8 cellular contexts compared by ENCODE assay signal in the genomic region with DNA sequence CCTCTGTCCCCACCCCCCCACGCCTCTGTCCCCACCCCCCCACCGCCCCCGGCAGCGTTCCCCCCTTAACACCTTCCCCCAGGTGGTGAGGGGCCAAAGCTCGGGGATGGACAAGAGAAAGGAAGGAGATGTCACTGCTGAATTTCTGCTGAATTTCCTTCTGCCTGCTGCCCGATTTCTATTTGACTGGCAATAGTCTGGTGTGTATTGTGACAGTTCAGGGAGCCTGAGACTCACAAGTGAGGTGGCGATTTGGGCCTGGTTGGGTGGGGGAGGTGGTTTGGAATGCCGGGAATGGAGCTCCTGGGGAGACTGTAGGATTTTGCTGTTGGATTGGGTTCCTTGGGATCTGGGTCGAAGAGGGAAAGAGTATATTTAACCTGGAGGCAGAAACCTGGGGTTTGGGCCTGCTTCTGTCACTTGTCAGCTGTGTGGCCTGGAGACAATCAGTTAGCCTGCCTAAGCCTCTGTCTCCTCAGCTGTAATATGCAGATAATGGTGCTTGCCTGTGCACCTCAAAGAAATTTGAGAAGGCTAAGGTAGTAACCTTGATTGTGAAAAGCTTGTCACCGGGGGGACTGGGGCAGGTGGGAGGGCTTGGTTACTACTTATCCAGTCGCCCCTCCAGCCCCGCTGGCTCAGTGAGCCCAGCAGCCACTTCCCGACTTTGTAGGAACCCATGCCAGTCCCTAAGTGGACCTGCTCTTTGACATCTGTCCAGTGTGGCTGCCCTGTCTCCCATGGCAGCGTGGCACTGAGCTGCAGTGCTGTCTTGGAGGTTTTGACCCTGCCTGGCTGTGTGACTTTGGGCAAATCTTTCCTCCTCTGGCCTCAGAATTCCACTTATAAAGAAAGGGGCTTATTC. TPM values are rescaled to one million over a fixed set of nuclear protein-coding genes. Genes with fewer than 3 reads are reported as not detected.
DNase-seq lines count a peak whose midpoint lies in the region; ATAC-seq and TF ChIP-seq lines count a peak whose summit lies in the region.

No MANE protein-coding gene starts in this region.

- H3K4me3 ChIP-seq in mesodermal cell (ENCODE audit: extremely low read depth, insufficient read depth, low read length, poor library complexity, severe bottlenecking) (no peak overlapping the region), vagina (peak overlapping the region; percentile 31 to 43)

- H3K27me3 ChIP-seq in vagina = no peaks in the 10 kb centered on the region

- H3K36me3 ChIP-seq in mesodermal cell (ENCODE audit: control insufficient read depth, insufficient read depth, low read length) (peaks cover 4% of the 10 kb centered on the region), vagina (no peaks in the 10 kb centered on the region)

- peak overlapping the region; percentile 89 for H3K27ac ChIP-seq in cingulate gyrus (ENCODE audit: low read depth, low read length)
- peak overlapping the region; percentile 96 for H3K27ac ChIP-seq in mesodermal cell (ENCODE audit: low read depth, low read length, severe bottlenecking)
- H3K27ac ChIP-seq in vagina = peak overlapping the region; percentile 99

- ATAC-seq in GM18505 (IDR thresholded peaks at IDR 0.05; ENCODE audit: unreplicated experiment) = peak; percentile 7
- ATAC-seq in GM19324 (IDR thresholded peaks at IDR 0.05; ENCODE audit: low FRiP score, unreplicated experiment) = no peak

- TF ChIP-seq CTCF in vagina (IDR thresholded peaks at IDR 0.05) = no peak

- DNase-seq in NCI-H526 treated with DMSO at 0.1 percent for 48 hours (lab: John Stamatoyannopoulos, UW) (peak; percentile 86), vagina (ENCODE audit: extremely low spot score in 2 of 2) (no peak), ecto neural progenitor cell (ENCODE audit: low spot score) (no peak), amniotic stem cell (lab: John Stamatoyannopoulos, UW) (no peak)

- H3K4me1 ChIP-seq in mesodermal cell (ENCODE audit: control insufficient read depth, insufficient read depth, low read length, poor library complexity, severe bottlenecking) (peaks cover 49% of the 10 kb centered on the region), vagina (peaks cover 59% of the 10 kb centered on the region)

- WGBS in mesodermal cell (ENCODE audit: insufficient coverage in 2 of 2), 2 experiments = 23 to 28% methylated on average over 8 to 9 of the region's 14 CpGs

- TF ChIP-seq POLR2A in GM18505 (IDR thresholded peaks at IDR 0.05; ENCODE audit: borderline replicate concordance, extremely low read depth, insufficient read depth, insufficient read length) (no peak), vagina (IDR thresholded peaks at IDR 0.05) (no peak)

- intact Hi-C loops in vagina (cut with DNase I) = no loop called here

- H3K9me3 ChIP-seq in mesodermal cell (ENCODE audit: control insufficient read depth, low read length) (no peaks in the 10 kb centered on the region), vagina (no peaks in the 10 kb centered on the region)

RNA-seq across cellular contexts. Expression of gene LMNA, which starts 7.7 kb away (rescaled TPM):
- polyA plus RNA-seq in mesodermal cell (2013, experiment 1 of 2) = 193 TPM
- 171 TPM for polyA plus RNA-seq in mesodermal cell (2013, experiment 2 of 2)
- total RNA-seq in vagina = 436 TPM

RNA-seq across cellular contexts. Expression of gene MEX3A, which starts 24.6 kb away (rescaled TPM):
- polyA plus RNA-seq in mesodermal cell (2013, experiment 1 of 2) = 61.7 TPM
- polyA plus RNA-seq in mesodermal cell (2013, experiment 2 of 2) = 47.5 TPM
- 1.2 TPM for total RNA-seq in vagina

RNA-seq across cellular contexts. Expression of gene RAB25, which starts 45.9 kb away (rescaled TPM):
- polyA plus RNA-seq in mesodermal cell (2013, experiment 1 of 2) = 0.74 TPM
- 0.91 TPM for polyA plus RNA-seq in mesodermal cell (2013, experiment 2 of 2)
- total RNA-seq in vagina = 52.1 TPM

RNA-seq across cellular contexts. Expression of gene SEMA4A, which starts 46.5 kb away (rescaled TPM):
- 1.6 TPM for polyA plus RNA-seq in mesodermal cell (2013, experiment 1 of 2)
- 1.4 TPM for polyA plus RNA-seq in mesodermal cell (2013, experiment 2 of 2)
- total RNA-seq in vagina = 18.7 TPM

RNA-seq across cellular contexts. Expression of gene LAMTOR2, which starts 52.3 kb away (rescaled TPM):
- polyA plus RNA-seq in mesodermal cell (2013, experiment 1 of 2) = 87.0 TPM
- 84.4 TPM for polyA plus RNA-seq in mesodermal cell (2013, experiment 2 of 2)
- total RNA-seq in vagina = 73.9 TPM
